ENCODE assay signal across 9 cellular contexts in the genomic region with DNA sequence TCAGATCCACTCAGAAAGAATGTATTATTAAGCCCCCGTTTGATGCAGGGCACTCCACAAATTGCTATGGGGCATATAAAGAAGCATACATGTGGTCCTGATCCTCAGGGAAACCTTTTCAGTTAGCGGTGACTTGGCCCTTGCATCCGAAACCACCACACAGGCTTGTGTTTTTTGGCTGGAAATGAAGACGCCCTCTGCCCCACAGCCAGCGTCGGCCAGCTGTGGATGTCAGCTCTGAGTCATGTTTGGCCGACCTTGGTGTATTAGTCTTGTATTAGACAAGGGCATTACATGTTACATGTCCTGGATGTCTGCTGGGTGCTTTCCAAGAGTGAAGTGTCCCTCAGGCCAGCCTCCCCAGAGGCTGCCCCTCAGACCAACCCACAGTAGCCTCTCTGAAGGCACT.
DNase-seq lines count a peak whose midpoint lies in the region; ATAC-seq and TF ChIP-seq lines count a peak whose summit lies in the region.
"Had no signal": no experiment of that assay in that cellular context is flagged by ENCODE, and none has a peak within 500 bp of the region (broad histone marks: within the 10 kb centered on the region; RNA-seq: fewer than 3 reads in every experiment).

No MANE protein-coding gene starts in this region.

- H3K27me3 ChIP-seq in mesenchymal stem cell (ENCODE audit: control insufficient read depth in 1 of 2, insufficient read depth in 1 of 2, low read length in 2 of 2), result no peaks in the 10 kb centered on the region
- H3K27me3 ChIP-seq in uterus, result no peaks in the 10 kb centered on the region

- H3K27ac Mint-ChIP-seq in activated naive CD8-positive, alpha-beta T cell treated with anti-CD3 and anti-CD28 coated beads, Interleukin-2, amount 50 U/mL, for 24 hours, result peak overlapping the region; percentile 24
- H3K27ac Mint-ChIP-seq in activated naive CD8-positive, alpha-beta T cell treated with anti-CD3 and anti-CD28 coated beads for 36 hours, result no peak overlapping the region
- H3K27ac Mint-ChIP-seq: activated naive CD4-positive, alpha-beta T cell treated with anti-CD3 and anti-CD28 coated beads, Interleukin-2, amount 10 ng/mL, durations not matched to agents 7 days and 5 days had no signal

- DNase-seq in activated naive CD8-positive, alpha-beta T cell treated with anti-CD3 and anti-CD28 coated beads, Interleukin-2, amount 50 U/mL, for 24 hours, result no peak
- DNase-seq in activated naive CD8-positive, alpha-beta T cell treated with anti-CD3 and anti-CD28 coated beads for 36 hours, result no peak
- DNase-seq in epithelial cell of esophagus (ENCODE audit: low read depth) (peak; percentile 33), mesenchymal stem cell (peak; percentile 87), uterus (peak; percentile 29 to 51)
- no peak for DNase-seq in central memory CD4-positive, alpha-beta T cell
- DNase-seq: activated naive CD4-positive, alpha-beta T cell treated with anti-CD3 and anti-CD28 coated beads, Interleukin-2, amount 10 ng/mL, durations not matched to agents 7 days and 5 days had no signal

- no peak overlapping the region for H3K4me3 Mint-ChIP-seq in activated naive CD8-positive, alpha-beta T cell treated with anti-CD3 and anti-CD28 coated beads, Interleukin-2, amount 50 U/mL, for 24 hours
- no peak overlapping the region for H3K4me3 Mint-ChIP-seq in activated naive CD8-positive, alpha-beta T cell treated with anti-CD3 and anti-CD28 coated beads for 36 hours
- H3K4me3 Mint-ChIP-seq: activated naive CD4-positive, alpha-beta T cell treated with anti-CD3 and anti-CD28 coated beads, Interleukin-2, amount 10 ng/mL, durations not matched to agents 7 days and 5 days had no signal

- H2BK15ac ChIP-seq in mesenchymal stem cell (ENCODE audit: low read depth, poor library complexity, severe bottlenecking), result no peak overlapping the region

- H3K27ac ChIP-seq in mesenchymal stem cell (ENCODE audit: low read length, poor library complexity, severe bottlenecking) (no peak overlapping the region), uterus (peak overlapping the region; percentile 14 to 37)

- no peak overlapping the region for H4K8ac ChIP-seq in mesenchymal stem cell (ENCODE audit: low read length)

- no peaks in the 10 kb centered on the region for H3K9me3 ChIP-seq in mesenchymal stem cell (ENCODE audit: control insufficient read depth, low read length)
- H3K9me3 ChIP-seq in uterus, result no peaks in the 10 kb centered on the region

- no peak overlapping the region for H2AFZ ChIP-seq in mesenchymal stem cell (ENCODE audit: low read depth, low read length)

- H3K9ac ChIP-seq in mesenchymal stem cell (ENCODE audit: low read length), result no peak overlapping the region

- H3K4me3 ChIP-seq in epithelial cell of esophagus (ENCODE audit: low read length) (no peak overlapping the region), mesenchymal stem cell (ENCODE audit: insufficient read depth in 1 of 2, low read depth in 1 of 2, low read length in 2 of 2) (no peak overlapping the region), uterus (no peak overlapping the region)

- TF ChIP-seq POLR2A in uterus (IDR thresholded peaks at IDR 0.05), result no peak

- no peak overlapping the region for H3K4ac ChIP-seq in mesenchymal stem cell (ENCODE audit: low read depth in 1 of 2, low read length in 2 of 2)

- TF ChIP-seq CTCF in epithelial cell of esophagus (IDR thresholded peaks at IDR 0.05; ENCODE audit: insufficient read depth, low read depth, low read length, missing control alignments) (no peak), uterus (IDR thresholded peaks at IDR 0.05) (no peak)

- H2AK5ac ChIP-seq in mesenchymal stem cell (ENCODE audit: low read length, severe bottlenecking), result no peak overlapping the region

- 37% methylated on average over 6 of the region's 7 CpGs for WGBS in mesenchymal stem cell

- H3K27me3 Mint-ChIP-seq in activated naive CD8-positive, alpha-beta T cell treated with anti-CD3 and anti-CD28 coated beads, Interleukin-2, amount 50 U/mL, for 24 hours, result peaks cover 3% of the 10 kb centered on the region
- no peaks in the 10 kb centered on the region for H3K27me3 Mint-ChIP-seq in activated naive CD8-positive, alpha-beta T cell treated with anti-CD3 and anti-CD28 coated beads for 36 hours

- H3K4me1 ChIP-seq in mesenchymal stem cell (ENCODE audit: control insufficient read depth, insufficient read depth, low read depth, low read length), result peaks cover 10% of the 10 kb centered on the region
- H3K4me1 ChIP-seq in uterus, result no peaks in the 10 kb centered on the region

- no peaks in the 10 kb centered on the region for H3K36me3 ChIP-seq in mesenchymal stem cell (ENCODE audit: control insufficient read depth in 1 of 2, insufficient read depth in 2 of 2, low read depth in 1 of 2, low read length in 2 of 2)
- H3K36me3 ChIP-seq in uterus, result no peaks in the 10 kb centered on the region

- intact Hi-C loops in uterus (cut with DNase I; ENCODE audit: low total_unique reads), result no loop called here

- no peak overlapping the region for H2BK120ac ChIP-seq in mesenchymal stem cell (ENCODE audit: low read depth, low read length)

- H3K23ac ChIP-seq in mesenchymal stem cell (ENCODE audit: low read length in 2 of 2), result no peak overlapping the region

- no peak overlapping the region for H2BK12ac ChIP-seq in mesenchymal stem cell (ENCODE audit: low read length in 2 of 2)

- peak overlapping the region in 1 of 2 experiments; percentile 10 for H3K18ac ChIP-seq in mesenchymal stem cell (ENCODE audit: low read depth in 1 of 2, low read length in 2 of 2)

- no peak for ATAC-seq in activated naive CD8-positive, alpha-beta T cell treated with anti-CD3 and anti-CD28 coated beads, Interleukin-2, amount 50 U/mL, for 24 hours
- no peak for ATAC-seq in HG03139 (IDR thresholded peaks at IDR 0.05; ENCODE audit: unreplicated experiment)
- ATAC-seq in HG02642 (IDR thresholded peaks at IDR 0.05; ENCODE audit: poor library complexity, unreplicated experiment), result no peak

- H3K36me3 Mint-ChIP-seq in activated naive CD8-positive, alpha-beta T cell treated with anti-CD3 and anti-CD28 coated beads, Interleukin-2, amount 50 U/mL, for 24 hours (ENCODE audit: low read depth), result no peaks in the 10 kb centered on the region
- peaks cover 1% of the 10 kb centered on the region for H3K36me3 Mint-ChIP-seq in activated naive CD8-positive, alpha-beta T cell treated with anti-CD3 and anti-CD28 coated beads for 36 hours
- H3K36me3 Mint-ChIP-seq: activated naive CD4-positive, alpha-beta T cell treated with anti-CD3 and anti-CD28 coated beads, Interleukin-2, amount 10 ng/mL, durations not matched to agents 7 days and 5 days had no signal

- no peaks in the 10 kb centered on the region for H3K79me1 ChIP-seq in mesenchymal stem cell (replicated peaks; ENCODE audit: low read length, poor library complexity, severe bottlenecking)

- H3K4me1 Mint-ChIP-seq in activated naive CD8-positive, alpha-beta T cell treated with anti-CD3 and anti-CD28 coated beads, Interleukin-2, amount 50 U/mL, for 24 hours, result peaks cover 60% of the 10 kb centered on the region
- peaks cover 32% of the 10 kb centered on the region for H3K4me1 Mint-ChIP-seq in activated naive CD8-positive, alpha-beta T cell treated with anti-CD3 and anti-CD28 coated beads for 36 hours

- H3K9me3 Mint-ChIP-seq in activated naive CD8-positive, alpha-beta T cell treated with anti-CD3 and anti-CD28 coated beads, Interleukin-2, amount 50 U/mL, for 24 hours, result no peaks in the 10 kb centered on the region
- no peaks in the 10 kb centered on the region for H3K9me3 Mint-ChIP-seq in activated naive CD8-positive, alpha-beta T cell treated with anti-CD3 and anti-CD28 coated beads for 36 hours
- H3K9me3 Mint-ChIP-seq: activated naive CD4-positive, alpha-beta T cell treated with anti-CD3 and anti-CD28 coated beads, Interleukin-2, amount 10 ng/mL, durations not matched to agents 7 days and 5 days had no signal

- no peak overlapping the region for H2BK5ac ChIP-seq in mesenchymal stem cell (ENCODE audit: low read depth, low read length, poor library complexity, severe bottlenecking)

- no peak overlapping the region for H4K91ac ChIP-seq in mesenchymal stem cell (ENCODE audit: low read length)

- H3K14ac ChIP-seq in mesenchymal stem cell (ENCODE audit: low read length in 2 of 2), result no peak overlapping the region

- H3K4me2 ChIP-seq in mesenchymal stem cell (ENCODE audit: low read length, poor library complexity, severe bottlenecking), result no peak overlapping the region

Comparison
In these comparisons a context has a peak if more than half of its experiments do, and no peak if none do; other contexts are left out.
1. DNase-seq: peak in epithelial cell of esophagus (single experiment), mesenchymal stem cell (single experiment) and uterus (2 of 2); none in activated naive CD8-positive, alpha-beta T cell treated with anti-CD3 and anti-CD28 coated beads, Interleukin-2, amount 50 U/mL, for 24 hours (single experiment), activated naive CD8-positive, alpha-beta T cell treated with anti-CD3 and anti-CD28 coated beads for 36 hours (single experiment) and central memory CD4-positive, alpha-beta T cell (single experiment).